ENCODE assay signal across 9 cellular contexts in genomic region chr7:17144313-17144712, GRCh38.
A peak's percentile ranks its signal among the peaks of the same experiment; 100 is the strongest.
DNase-seq lines count a peak whose midpoint lies in the region; ATAC-seq, FAIRE-seq and TF ChIP-seq lines count a peak whose summit lies in the region.
"Had no signal": no experiment of that assay in that cellular context is flagged by ENCODE, and none has a peak within 500 bp of the region (broad histone marks: within the 10 kb centered on the region; RNA-seq: fewer than 3 reads in every experiment).

No MANE protein-coding gene starts in this region.

- H3K36me3 ChIP-seq in K562 (ENCODE audit: control insufficient read depth, insufficient read depth, low read length) = no peaks in the 10 kb centered on the region

- H3K4me3 Mint-ChIP-seq in T-helper 2 cell treated with Interferon-gamma antibody and Interleukin-4, amounts not matched to agents 5 μg/mL and 100 μg/mL, for 36 hours = peak overlapping the region; percentile 68
- H3K4me3 Mint-ChIP-seq in stimulated activated memory B cell treated with anti-CD40 and anti-IgM and Interleukin-4, amounts not matched to agents 10 μg/mL and 1 μg/mL and 100 μg/mL, for 72 hours = no peak overlapping the region

- H3K9me3 Mint-ChIP-seq in T-helper 2 cell treated with Interferon-gamma antibody and Interleukin-4, amounts not matched to agents 5 μg/mL and 100 μg/mL, for 36 hours = no peaks in the 10 kb centered on the region
- no peaks in the 10 kb centered on the region for H3K9me3 Mint-ChIP-seq in stimulated activated memory B cell treated with anti-CD40 and anti-IgM and Interleukin-4, amounts not matched to agents 10 μg/mL and 1 μg/mL and 100 μg/mL, for 72 hours

- no peaks in the 10 kb centered on the region for H3K9me1 ChIP-seq in K562 (ENCODE audit: control insufficient read depth, insufficient read depth, low read length)

- peak; percentile 85 for DNase-seq in T-helper 2 cell treated with Interferon-gamma antibody and Interleukin-4, amounts not matched to agents 5 μg/mL and 100 μg/mL, for 36 hours (ENCODE audit: low spot score)
- peak in 1 of 4 experiments; percentile 14 for DNase-seq in K562 (ENCODE audit: extremely low read depth in 1 of 4, low spot score in 3 of 4)
- DNase-seq in stimulated activated CD4-positive, alpha-beta T cell treated with anti-CD3 and anti-CD28 coated beads, Interleukin-2, amount 100 ng/mL, for 48 hours = peak; percentile 43 to 51
- DNase-seq in 8988T = no peak
- DNase-seq in NCI-H128 (lab: John Stamatoyannopoulos, UW; ENCODE audit: unreplicated experiment) = no peak
- DNase-seq in medulla oblongata (ENCODE audit: extremely low spot score) = no peak

- in situ Hi-C loops in K562 (cut with MboI) = no loop called here

- H3K4me2 ChIP-seq in K562 (ENCODE audit: insufficient read depth, low read length) = no peak overlapping the region

- no peak overlapping the region for H2AFZ ChIP-seq in K562 (ENCODE audit: low read depth, low read length)

- H3K4me3 ChIP-seq in K562 = no peak overlapping the region

- H3K27me3 ChIP-seq in K562 (ENCODE audit: control insufficient read depth in 2 of 2, insufficient read depth in 2 of 2, low read length in 2 of 2) = no peaks in the 10 kb centered on the region

- no peaks in the 10 kb centered on the region for H4K20me1 ChIP-seq in K562 (replicated peaks; ENCODE audit: control insufficient read depth, insufficient read depth, low read length)

- no peak for TF ChIP-seq CTCF in K562 (IDR thresholded peaks at IDR 0.05 in 2 of 3, conservative IDR thresholded peaks at IDR 0.05 in 1 of 3; ENCODE audit: insufficient read depth in 2 of 3, low read depth in 1 of 3, low read length in 3 of 3)

- intact Hi-C loops in K562 (cut with micrococcal nuclease) = no loop called here

- no peaks in the 10 kb centered on the region for H3K79me2 ChIP-seq in K562 (ENCODE audit: control insufficient read depth, insufficient read depth, low read length)

- FAIRE-seq in K562 (lab: Jason Lieb, UNC) = no peak
- FAIRE-seq: endometrium had no signal

- no peaks in the 10 kb centered on the region for H3K9me3 ChIP-seq in K562 (replicated peaks; ENCODE audit: control insufficient read depth, insufficient read depth, low read depth, low read length)

- H3K27me3 Mint-ChIP-seq in T-helper 2 cell treated with Interferon-gamma antibody and Interleukin-4, amounts not matched to agents 5 μg/mL and 100 μg/mL, for 36 hours (ENCODE audit: low read depth) = no peaks in the 10 kb centered on the region
- no peaks in the 10 kb centered on the region for H3K27me3 Mint-ChIP-seq in stimulated activated memory B cell treated with anti-CD40 and anti-IgM and Interleukin-4, amounts not matched to agents 10 μg/mL and 1 μg/mL and 100 μg/mL, for 72 hours

- no TSS peak for BruUV-seq in K562 (replicated peaks; lab: Mats Ljungman, UMichigan)

- H3K27ac ChIP-seq in K562 (ENCODE audit: extremely low read depth, low read depth, low read length) = no peak overlapping the region

- no peak for TF ChIP-seq POLR2A in K562 (conservative IDR thresholded peaks at IDR 0.05)

- H3K4me1 Mint-ChIP-seq in T-helper 2 cell treated with Interferon-gamma antibody and Interleukin-4, amounts not matched to agents 5 μg/mL and 100 μg/mL, for 36 hours (ENCODE audit: low read depth) = peaks cover 57% of the 10 kb centered on the region
- peaks cover 27% of the 10 kb centered on the region for H3K4me1 Mint-ChIP-seq in stimulated activated memory B cell treated with anti-CD40 and anti-IgM and Interleukin-4, amounts not matched to agents 10 μg/mL and 1 μg/mL and 100 μg/mL, for 72 hours

- POLR2A ChIA-PET in K562 (lab: Yijun Ruan, JAX) = no interaction called here

- TF ChIP-seq EP300 in K562 (IDR thresholded peaks at IDR 0.05; ENCODE audit: low read length) = no peak

- TF ChIP-seq RAD21 in K562 (CRISPR knock-in tag; conservative IDR thresholded peaks at IDR 0.05 in 1 of 2, IDR thresholded peaks at IDR 0.05 in 1 of 2) = no peak

- no peak overlapping the region for H3K9ac ChIP-seq in K562 (ENCODE audit: insufficient read depth in 1 of 2, low read depth in 2 of 2, low read length in 2 of 2)

- CTCF ChIA-PET in K562 (lab: Yijun Ruan, JAX; ENCODE audit: low intra/inter-chr PET ratio) = no interaction called here

- ATAC-seq in GM18519 (IDR thresholded peaks at IDR 0.05; ENCODE audit: low FRiP score, unreplicated experiment) (peak; percentile 40), K562 (no peak)
- ATAC-seq in stimulated activated memory B cell treated with anti-CD40 and anti-IgM and Interleukin-4, amounts not matched to agents 10 μg/mL and 1 μg/mL and 100 μg/mL, for 72 hours = no peak

- 0% methylated on average over 3 of the region's 3 CpGs for WGBS in K562 (ENCODE audit: insufficient coverage, low coverage, missing lambda C conversion rate)

- H3K4me1 ChIP-seq in K562 (replicated peaks in 1 of 2; ENCODE audit: control insufficient read depth in 2 of 2, insufficient read depth in 2 of 2, low read length in 2 of 2) = no peaks in the 10 kb centered on the region

- no peaks in the 10 kb centered on the region for H3K36me3 Mint-ChIP-seq in T-helper 2 cell treated with Interferon-gamma antibody and Interleukin-4, amounts not matched to agents 5 μg/mL and 100 μg/mL, for 36 hours (ENCODE audit: low read depth)
- no peaks in the 10 kb centered on the region for H3K36me3 Mint-ChIP-seq in stimulated activated memory B cell treated with anti-CD40 and anti-IgM and Interleukin-4, amounts not matched to agents 10 μg/mL and 1 μg/mL and 100 μg/mL, for 72 hours

- peak overlapping the region; percentile 81 for H3K27ac Mint-ChIP-seq in T-helper 2 cell treated with Interferon-gamma antibody and Interleukin-4, amounts not matched to agents 5 μg/mL and 100 μg/mL, for 36 hours
- no peak overlapping the region for H3K27ac Mint-ChIP-seq in stimulated activated memory B cell treated with anti-CD40 and anti-IgM and Interleukin-4, amounts not matched to agents 10 μg/mL and 1 μg/mL and 100 μg/mL, for 72 hours

TF ChIP-seq in K562, 482 proteins besides CTCF, POLR2A, EP300 and RAD21:
- 0 out of 2 replicates have a peak, but pooled peaks have one; percentile 12 for TF ChIP-seq JUND (IDR thresholded peaks at IDR 0.05; ENCODE audit: borderline replicate concordance, low read depth, low read length)
- TF ChIP-seq JUND (tag; IDR thresholded peaks at IDR 0.05; ENCODE audit: borderline replicate concordance, low read depth, low read length) = no peak
- TF ChIP-seq FOSL1 (tag; conservative IDR thresholded peaks at IDR 0.05) = peak; percentile 55
- no peak for TF ChIP-seq BRF2 (IDR thresholded peaks at IDR 0.05; ENCODE audit: borderline replicate concordance, insufficient read depth, insufficient read length)
- TF ChIP-seq LCOR (CRISPR knock-in tag; IDR thresholded peaks at IDR 0.05) = peak; percentile 34; the same call in 1 of the 2 replicates
- 0 out of 2 replicates have a peak, but pooled peaks have one; percentile 15 for TF ChIP-seq ATF3 (IDR thresholded peaks at IDR 0.05)
- TF ChIP-seq ATF3 (CRISPR knock-in tag; conservative IDR thresholded peaks at IDR 0.05) = no peak

Comparison
In these comparisons a context has a peak if more than half of its experiments do, and no peak if none do; other contexts are left out.
1. DNase-seq: peak in T-helper 2 cell treated with Interferon-gamma antibody and Interleukin-4, amounts not matched to agents 5 μg/mL and 100 μg/mL, for 36 hours (single experiment) and stimulated activated CD4-positive, alpha-beta T cell treated with anti-CD3 and anti-CD28 coated beads, Interleukin-2, amount 100 ng/mL, for 48 hours (2 of 2); none in 8988T (single experiment), NCI-H128 (single experiment) and medulla oblongata (single experiment).